Comparison of ENCODE assay signal across 13 cellular contexts in genomic region chr14:29216774-29217232, GRCh38.
A peak's percentile ranks its signal among the peaks of the same experiment; 100 is the strongest.
DNase-seq lines count a peak whose midpoint lies in the region; ATAC-seq and TF ChIP-seq lines count a peak whose summit lies in the region.
"Had no signal": no experiment of that assay in that cellular context is flagged by ENCODE, and none has a peak within 500 bp of the region (broad histone marks: within the 10 kb centered on the region; RNA-seq: fewer than 3 reads in every experiment).

No MANE protein-coding gene starts in this region.

- H3K36me3 Mint-ChIP-seq in mesothelial cell of epicardium = no peaks in the 10 kb centered on the region
- H3K36me3 Mint-ChIP-seq: activated naive CD4-positive, alpha-beta T cell treated with anti-CD3 and anti-CD28 coated beads, Interleukin-2, amount 50 U/mL, for 24 hours; stimulated activated memory B cell treated with anti-CD40 and anti-IgM and Interleukin-4, amounts not matched to agents 10 μg/mL and 1 μg/mL and 100 μg/mL, for 72 hours had no signal

- no peak overlapping the region for H3K27ac Mint-ChIP-seq in mesothelial cell of epicardium
- H3K27ac Mint-ChIP-seq: activated naive CD4-positive, alpha-beta T cell treated with anti-CD3 and anti-CD28 coated beads, Interleukin-2, amount 50 U/mL, for 24 hours; stimulated activated memory B cell treated with anti-CD40 and anti-IgM and Interleukin-4, amounts not matched to agents 10 μg/mL and 1 μg/mL and 100 μg/mL, for 72 hours had no signal

- H3K4me1 Mint-ChIP-seq in mesothelial cell of epicardium = no peaks in the 10 kb centered on the region
- H3K4me1 Mint-ChIP-seq: activated naive CD4-positive, alpha-beta T cell treated with anti-CD3 and anti-CD28 coated beads, Interleukin-2, amount 50 U/mL, for 24 hours; stimulated activated memory B cell treated with anti-CD40 and anti-IgM and Interleukin-4, amounts not matched to agents 10 μg/mL and 1 μg/mL and 100 μg/mL, for 72 hours had no signal

- DNase-seq in NCI-H748 (lab: John Stamatoyannopoulos, UW; ENCODE audit: unreplicated experiment) (peak; percentile 100), NCI-H748 treated with DMSO at 0.1 percent for 48 hours (lab: John Stamatoyannopoulos, UW) (no peak), NCI-H187 (lab: John Stamatoyannopoulos, UW) (peak; percentile 93 to 97), SHP77 treated with DMSO at 0.1 percent for 48 hours (lab: John Stamatoyannopoulos, UW) (peak; percentile 100), putamen (ENCODE audit: low spot score) (peak; percentile 76), mesothelial cell of epicardium (ENCODE audit: low spot score in 2 of 2, unreplicated experiment in 2 of 2) (no peak)
- DNase-seq: ACHN, psoas muscle, SJCRH30 had no signal

- no peaks in the 10 kb centered on the region for H3K9me3 Mint-ChIP-seq in mesothelial cell of epicardium
- H3K9me3 Mint-ChIP-seq: activated naive CD4-positive, alpha-beta T cell treated with anti-CD3 and anti-CD28 coated beads, Interleukin-2, amount 50 U/mL, for 24 hours had no signal

- no peak for ATAC-seq in HG02678 (IDR thresholded peaks at IDR 0.05; ENCODE audit: unreplicated experiment)
- no peak for ATAC-seq in HG03378 (IDR thresholded peaks at IDR 0.05; ENCODE audit: unreplicated experiment)
- ATAC-seq: psoas muscle; stimulated activated memory B cell treated with anti-CD40 and anti-IgM and Interleukin-4, amounts not matched to agents 10 μg/mL and 1 μg/mL and 100 μg/mL, for 72 hours had no signal

- no peak overlapping the region for H3K4me3 Mint-ChIP-seq in mesothelial cell of epicardium
- H3K4me3 Mint-ChIP-seq: activated naive CD4-positive, alpha-beta T cell treated with anti-CD3 and anti-CD28 coated beads, Interleukin-2, amount 50 U/mL, for 24 hours; stimulated activated memory B cell treated with anti-CD40 and anti-IgM and Interleukin-4, amounts not matched to agents 10 μg/mL and 1 μg/mL and 100 μg/mL, for 72 hours had no signal

- TF ChIP-seq CTCF in mesothelial cell of epicardium (IDR thresholded peaks at IDR 0.05; ENCODE audit: unreplicated experiment) = no peak

- peaks cover 66% of the 10 kb centered on the region for H3K27me3 Mint-ChIP-seq in mesothelial cell of epicardium (ENCODE audit: low read depth)
- H3K27me3 Mint-ChIP-seq: activated naive CD4-positive, alpha-beta T cell treated with anti-CD3 and anti-CD28 coated beads, Interleukin-2, amount 50 U/mL, for 24 hours; stimulated activated memory B cell treated with anti-CD40 and anti-IgM and Interleukin-4, amounts not matched to agents 10 μg/mL and 1 μg/mL and 100 μg/mL, for 72 hours had no signal

Comparison
In these comparisons a context has a peak if more than half of its experiments do, and no peak if none do; other contexts are left out.
1. DNase-seq: peak in NCI-H748 (single experiment), NCI-H187 (2 of 2), SHP77 treated with DMSO at 0.1 percent for 48 hours (single experiment) and putamen (single experiment); none in NCI-H748 treated with DMSO at 0.1 percent for 48 hours (single experiment) and mesothelial cell of epicardium (0 of 2).